Comparison of ENCODE assay signal across 3 cellular contexts in genomic region chr1:21312407-21312992, GRCh38.
TF ChIP-seq lines count a peak whose summit lies in the region.

No MANE protein-coding gene starts in this region.

TF ChIP-seq in SK-N-SH, 30 proteins besides CTCF, POLR2A, EP300 and RAD21:
- TF ChIP-seq SIN3A (IDR thresholded peaks at IDR 0.05; ENCODE audit: borderline replicate concordance, low read depth, low read length) = no peak
- no peak for TF ChIP-seq ELF1 (IDR thresholded peaks at IDR 0.05)
- TF ChIP-seq MXI1 (IDR thresholded peaks at IDR 0.05; ENCODE audit: low read depth, low read length) = peak; percentile 55; the same call in 1 of the 2 replicates
- TF ChIP-seq, protein P1, sequence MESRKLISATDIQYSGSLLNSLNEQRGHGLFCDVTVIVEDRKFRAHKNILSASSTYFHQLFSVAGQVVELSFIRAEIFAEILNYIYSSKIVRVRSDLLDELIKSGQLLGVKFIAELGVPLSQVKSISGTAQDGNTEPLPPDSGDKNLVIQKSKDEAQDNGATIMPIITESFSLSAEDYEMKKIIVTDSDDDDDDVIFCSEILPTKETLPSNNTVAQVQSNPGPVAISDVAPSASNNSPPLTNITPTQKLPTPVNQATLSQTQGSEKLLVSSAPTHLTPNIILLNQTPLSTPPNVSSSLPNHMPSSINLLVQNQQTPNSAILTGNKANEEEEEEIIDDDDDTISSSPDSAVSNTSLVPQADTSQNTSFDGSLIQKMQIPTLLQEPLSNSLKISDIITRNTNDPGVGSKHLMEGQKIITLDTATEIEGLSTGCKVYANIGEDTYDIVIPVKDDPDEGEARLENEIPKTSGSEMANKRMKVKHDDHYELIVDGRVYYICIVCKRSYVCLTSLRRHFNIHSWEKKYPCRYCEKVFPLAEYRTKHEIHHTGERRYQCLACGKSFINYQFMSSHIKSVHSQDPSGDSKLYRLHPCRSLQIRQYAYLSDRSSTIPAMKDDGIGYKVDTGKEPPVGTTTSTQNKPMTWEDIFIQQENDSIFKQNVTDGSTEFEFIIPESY (IDR thresholded peaks at IDR 0.05; ENCODE audit: borderline replicate concordance, low read depth) = no peak
- no peak for TF ChIP-seq NFIC (IDR thresholded peaks at IDR 0.05; ENCODE audit: borderline replicate concordance)
- TF ChIP-seq, protein P2, sequence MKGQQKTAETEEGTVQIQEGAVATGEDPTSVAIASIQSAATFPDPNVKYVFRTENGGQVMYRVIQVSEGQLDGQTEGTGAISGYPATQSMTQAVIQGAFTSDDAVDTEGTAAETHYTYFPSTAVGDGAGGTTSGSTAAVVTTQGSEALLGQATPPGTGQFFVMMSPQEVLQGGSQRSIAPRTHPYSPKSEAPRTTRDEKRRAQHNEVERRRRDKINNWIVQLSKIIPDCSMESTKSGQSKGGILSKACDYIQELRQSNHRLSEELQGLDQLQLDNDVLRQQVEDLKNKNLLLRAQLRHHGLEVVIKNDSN (IDR thresholded peaks at IDR 0.05; ENCODE audit: borderline replicate concordance, low read depth) = no peak
- no peak for TF ChIP-seq NRF1 (IDR thresholded peaks at IDR 0.05; ENCODE audit: low read depth, low read length)

TF ChIP-seq in SK-N-SH treated with all-trans-retinoic acid at 6 μM for 48 hours, 23 proteins besides CTCF, POLR2A, EP300 and RAD21:
- TF ChIP-seq OSR1 (CRISPR knock-in tag; IDR thresholded peaks at IDR 0.05) = no peak
- TF ChIP-seq ZFP30 (CRISPR knock-in tag; IDR thresholded peaks at IDR 0.05) = no peak
- no peak for TF ChIP-seq GLIS3 (CRISPR knock-in tag; IDR thresholded peaks at IDR 0.05)
- TF ChIP-seq, protein P3, sequence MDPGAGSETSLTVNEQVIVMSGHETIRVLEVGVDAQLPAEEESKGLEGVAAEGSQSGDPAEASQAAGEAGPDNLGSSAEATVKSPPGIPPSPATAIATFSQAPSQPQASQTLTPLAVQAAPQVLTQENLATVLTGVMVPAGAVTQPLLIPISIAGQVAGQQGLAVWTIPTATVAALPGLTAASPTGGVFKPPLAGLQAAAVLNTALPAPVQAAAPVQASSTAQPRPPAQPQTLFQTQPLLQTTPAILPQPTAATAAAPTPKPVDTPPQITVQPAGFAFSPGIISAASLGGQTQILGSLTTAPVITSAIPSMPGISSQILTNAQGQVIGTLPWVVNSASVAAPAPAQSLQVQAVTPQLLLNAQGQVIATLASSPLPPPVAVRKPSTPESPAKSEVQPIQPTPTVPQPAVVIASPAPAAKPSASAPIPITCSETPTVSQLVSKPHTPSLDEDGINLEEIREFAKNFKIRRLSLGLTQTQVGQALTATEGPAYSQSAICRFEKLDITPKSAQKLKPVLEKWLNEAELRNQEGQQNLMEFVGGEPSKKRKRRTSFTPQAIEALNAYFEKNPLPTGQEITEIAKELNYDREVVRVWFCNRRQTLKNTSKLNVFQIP (CRISPR knock-in tag; IDR thresholded peaks at IDR 0.05; ENCODE audit: borderline replicate concordance, low read depth) = no peak
- TF ChIP-seq PPARA (CRISPR knock-in tag; IDR thresholded peaks at IDR 0.05; ENCODE audit: borderline replicate concordance) = no peak
- TF ChIP-seq CSDC2 (CRISPR knock-in tag; IDR thresholded peaks at IDR 0.05) = no peak
- TF ChIP-seq, protein P4, sequence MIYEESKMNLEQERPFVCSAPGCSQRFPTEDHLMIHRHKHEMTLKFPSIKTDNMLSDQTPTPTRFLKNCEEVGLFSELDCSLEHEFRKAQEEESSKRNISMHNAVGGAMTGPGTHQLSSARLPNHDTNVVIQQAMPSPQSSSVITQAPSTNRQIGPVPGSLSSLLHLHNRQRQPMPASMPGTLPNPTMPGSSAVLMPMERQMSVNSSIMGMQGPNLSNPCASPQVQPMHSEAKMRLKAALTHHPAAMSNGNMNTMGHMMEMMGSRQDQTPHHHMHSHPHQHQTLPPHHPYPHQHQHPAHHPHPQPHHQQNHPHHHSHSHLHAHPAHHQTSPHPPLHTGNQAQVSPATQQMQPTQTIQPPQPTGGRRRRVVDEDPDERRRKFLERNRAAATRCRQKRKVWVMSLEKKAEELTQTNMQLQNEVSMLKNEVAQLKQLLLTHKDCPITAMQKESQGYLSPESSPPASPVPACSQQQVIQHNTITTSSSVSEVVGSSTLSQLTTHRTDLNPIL (CRISPR knock-in tag; IDR thresholded peaks at IDR 0.05; ENCODE audit: low read depth) = no peak
- TF ChIP-seq, protein P5, sequence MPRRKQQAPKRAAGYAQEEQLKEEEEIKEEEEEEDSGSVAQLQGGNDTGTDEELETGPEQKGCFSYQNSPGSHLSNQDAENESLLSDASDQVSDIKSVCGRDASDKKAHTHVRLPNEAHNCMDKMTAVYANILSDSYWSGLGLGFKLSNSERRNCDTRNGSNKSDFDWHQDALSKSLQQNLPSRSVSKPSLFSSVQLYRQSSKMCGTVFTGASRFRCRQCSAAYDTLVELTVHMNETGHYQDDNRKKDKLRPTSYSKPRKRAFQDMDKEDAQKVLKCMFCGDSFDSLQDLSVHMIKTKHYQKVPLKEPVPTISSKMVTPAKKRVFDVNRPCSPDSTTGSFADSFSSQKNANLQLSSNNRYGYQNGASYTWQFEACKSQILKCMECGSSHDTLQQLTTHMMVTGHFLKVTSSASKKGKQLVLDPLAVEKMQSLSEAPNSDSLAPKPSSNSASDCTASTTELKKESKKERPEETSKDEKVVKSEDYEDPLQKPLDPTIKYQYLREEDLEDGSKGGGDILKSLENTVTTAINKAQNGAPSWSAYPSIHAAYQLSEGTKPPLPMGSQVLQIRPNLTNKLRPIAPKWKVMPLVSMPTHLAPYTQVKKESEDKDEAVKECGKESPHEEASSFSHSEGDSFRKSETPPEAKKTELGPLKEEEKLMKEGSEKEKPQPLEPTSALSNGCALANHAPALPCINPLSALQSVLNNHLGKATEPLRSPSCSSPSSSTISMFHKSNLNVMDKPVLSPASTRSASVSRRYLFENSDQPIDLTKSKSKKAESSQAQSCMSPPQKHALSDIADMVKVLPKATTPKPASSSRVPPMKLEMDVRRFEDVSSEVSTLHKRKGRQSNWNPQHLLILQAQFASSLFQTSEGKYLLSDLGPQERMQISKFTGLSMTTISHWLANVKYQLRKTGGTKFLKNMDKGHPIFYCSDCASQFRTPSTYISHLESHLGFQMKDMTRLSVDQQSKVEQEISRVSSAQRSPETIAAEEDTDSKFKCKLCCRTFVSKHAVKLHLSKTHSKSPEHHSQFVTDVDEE (CRISPR knock-in tag; IDR thresholded peaks at IDR 0.05) = no peak
- TF ChIP-seq ZNF8 (CRISPR knock-in tag; IDR thresholded peaks at IDR 0.05) = no peak
- no peak for TF ChIP-seq ZFP3 (CRISPR knock-in tag; IDR thresholded peaks at IDR 0.05)
- no peak for TF ChIP-seq ZC3H10 (CRISPR knock-in tag; IDR thresholded peaks at IDR 0.05)
- TF ChIP-seq TCF4 (CRISPR knock-in tag; IDR thresholded peaks at IDR 0.05; ENCODE audit: borderline replicate concordance) = no peak
- no peak for TF ChIP-seq ZNF70 (CRISPR knock-in tag; IDR thresholded peaks at IDR 0.05)
- no peak for TF ChIP-seq RARB (CRISPR knock-in tag; IDR thresholded peaks at IDR 0.05)
- no peak for TF ChIP-seq CSRNP3 (CRISPR knock-in tag; IDR thresholded peaks at IDR 0.05)

TF ChIP-seq in HepG2, 621 proteins besides CTCF, POLR2A, EP300 and RAD21 (continues in another document):
- TF ChIP-seq HNRNPH1 (optimal IDR thresholded peaks at IDR 0.05; ENCODE audit: low read depth, low read length) (no peak), RFXANK (CRISPR knock-in tag; IDR thresholded peaks at IDR 0.05) (no peak), POGZ (CRISPR knock-in tag; IDR thresholded peaks at IDR 0.05) (0 out of 2 replicates have a peak, but pooled peaks have one; percentile 65), THAP11 (CRISPR knock-in tag; IDR thresholded peaks at IDR 0.05) (peak; percentile 60), RXRB (CRISPR knock-in tag; IDR thresholded peaks at IDR 0.05; ENCODE audit: borderline replicate concordance) (peak; percentile 88), ZNF569 (CRISPR knock-in tag; IDR thresholded peaks at IDR 0.05; ENCODE audit: borderline replicate concordance) (no peak), HOXA9 (CRISPR knock-in tag; IDR thresholded peaks at IDR 0.05; ENCODE audit: borderline replicate concordance) (no peak), ZKSCAN8 (CRISPR knock-in tag; IDR thresholded peaks at IDR 0.05; ENCODE audit: borderline replicate concordance) (peak; percentile 64; the same call in 1 of the 2 replicates), NFATC3 (CRISPR knock-in tag; IDR thresholded peaks at IDR 0.05) (no peak), TP53 (CRISPR knock-in tag; conservative IDR thresholded peaks at IDR 0.05) (no peak), TOPORS (CRISPR knock-in tag; IDR thresholded peaks at IDR 0.05) (no peak), ETS1 (CRISPR knock-in tag; IDR thresholded peaks at IDR 0.05) (no peak), ZNF724P (CRISPR knock-in tag; IDR thresholded peaks at IDR 0.05; ENCODE audit: borderline replicate concordance) (no peak), FOXA1 (IDR thresholded peaks at IDR 0.05) (no peak), FOXA1 (CRISPR knock-in tag; IDR thresholded peaks at IDR 0.05) (peak; percentile 47; the same call in 1 of the 2 replicates), SSRP1 (CRISPR knock-in tag; IDR thresholded peaks at IDR 0.05) (no peak), AKAP8 (CRISPR knock-in tag; IDR thresholded peaks at IDR 0.05) (no peak), MYC (CRISPR knock-in tag; IDR thresholded peaks at IDR 0.05; ENCODE audit: borderline replicate concordance) (no peak), RARA (CRISPR knock-in tag; IDR thresholded peaks at IDR 0.05) (peak; percentile 89), ZNF547 (CRISPR knock-in tag; IDR thresholded peaks at IDR 0.05) (no peak), NFE2L1 (CRISPR knock-in tag; IDR thresholded peaks at IDR 0.05; ENCODE audit: borderline replicate concordance) (no peak), HNF4G (IDR thresholded peaks at IDR 0.05; ENCODE audit: borderline replicate concordance, low read depth, low read length) (no peak; the same call in 1 of the 2 replicates), HNF4G (CRISPR knock-in tag; IDR thresholded peaks at IDR 0.05; ENCODE audit: borderline replicate concordance, low read depth) (no peak), ZNF546 (CRISPR knock-in tag; conservative IDR thresholded peaks at IDR 0.05) (no peak), ATF6 (CRISPR knock-in tag; conservative IDR thresholded peaks at IDR 0.05) (no peak), ZSCAN22 (CRISPR knock-in tag; IDR thresholded peaks at IDR 0.05) (no peak)
- TF ChIP-seq, protein P6, sequence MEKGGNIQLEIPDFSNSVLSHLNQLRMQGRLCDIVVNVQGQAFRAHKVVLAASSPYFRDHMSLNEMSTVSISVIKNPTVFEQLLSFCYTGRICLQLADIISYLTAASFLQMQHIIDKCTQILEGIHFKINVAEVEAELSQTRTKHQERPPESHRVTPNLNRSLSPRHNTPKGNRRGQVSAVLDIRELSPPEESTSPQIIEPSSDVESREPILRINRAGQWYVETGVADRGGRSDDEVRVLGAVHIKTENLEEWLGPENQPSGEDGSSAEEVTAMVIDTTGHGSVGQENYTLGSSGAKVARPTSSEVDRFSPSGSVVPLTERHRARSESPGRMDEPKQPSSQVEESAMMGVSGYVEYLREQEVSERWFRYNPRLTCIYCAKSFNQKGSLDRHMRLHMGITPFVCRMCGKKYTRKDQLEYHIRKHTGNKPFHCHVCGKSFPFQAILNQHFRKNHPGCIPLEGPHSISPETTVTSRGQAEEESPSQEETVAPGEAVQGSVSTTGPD (CRISPR knock-in tag; IDR thresholded peaks at IDR 0.05) = no peak
- TF ChIP-seq, protein P7, sequence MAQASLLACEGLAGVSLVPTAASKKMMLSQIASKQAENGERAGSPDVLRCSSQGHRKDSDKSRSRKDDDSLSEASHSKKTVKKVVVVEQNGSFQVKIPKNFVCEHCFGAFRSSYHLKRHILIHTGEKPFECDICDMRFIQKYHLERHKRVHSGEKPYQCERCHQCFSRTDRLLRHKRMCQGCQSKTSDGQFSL (CRISPR knock-in tag; IDR thresholded peaks at IDR 0.05) = no peak
- TF ChIP-seq, protein P8, sequence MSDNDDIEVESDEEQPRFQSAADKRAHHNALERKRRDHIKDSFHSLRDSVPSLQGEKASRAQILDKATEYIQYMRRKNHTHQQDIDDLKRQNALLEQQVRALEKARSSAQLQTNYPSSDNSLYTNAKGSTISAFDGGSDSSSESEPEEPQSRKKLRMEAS (IDR thresholded peaks at IDR 0.05) = peak; percentile 95
- TF ChIP-seq, protein P9, sequence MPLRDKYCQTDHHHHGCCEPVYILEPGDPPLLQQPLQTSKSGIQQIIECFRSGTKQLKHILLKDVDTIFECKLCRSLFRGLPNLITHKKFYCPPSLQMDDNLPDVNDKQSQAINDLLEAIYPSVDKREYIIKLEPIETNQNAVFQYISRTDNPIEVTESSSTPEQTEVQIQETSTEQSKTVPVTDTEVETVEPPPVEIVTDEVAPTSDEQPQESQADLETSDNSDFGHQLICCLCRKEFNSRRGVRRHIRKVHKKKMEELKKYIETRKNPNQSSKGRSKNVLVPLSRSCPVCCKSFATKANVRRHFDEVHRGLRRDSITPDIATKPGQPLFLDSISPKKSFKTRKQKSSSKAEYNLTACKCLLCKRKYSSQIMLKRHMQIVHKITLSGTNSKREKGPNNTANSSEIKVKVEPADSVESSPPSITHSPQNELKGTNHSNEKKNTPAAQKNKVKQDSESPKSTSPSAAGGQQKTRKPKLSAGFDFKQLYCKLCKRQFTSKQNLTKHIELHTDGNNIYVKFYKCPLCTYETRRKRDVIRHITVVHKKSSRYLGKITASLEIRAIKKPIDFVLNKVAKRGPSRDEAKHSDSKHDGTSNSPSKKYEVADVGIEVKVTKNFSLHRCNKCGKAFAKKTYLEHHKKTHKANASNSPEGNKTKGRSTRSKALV (CRISPR knock-in tag; IDR thresholded peaks at IDR 0.05) = no peak
